In genomic region chr12:106416273-106416672, GRCh38 we compare ENCODE assay signal across 22 cellular contexts. TPM values are rescaled to one million over a fixed set of nuclear protein-coding genes. Genes with fewer than 3 reads are reported as not detected.
DNase-seq lines count a peak whose midpoint lies in the region; ATAC-seq and TF ChIP-seq lines count a peak whose summit lies in the region.
"Had no signal": no experiment of that assay in that cellular context is flagged by ENCODE, and none has a peak within 500 bp of the region (broad histone marks: within the 10 kb centered on the region; RNA-seq: fewer than 3 reads in every experiment).

No MANE protein-coding gene starts in this region.

- intact Hi-C loops in upper lobe of right lung (cut with DNase I), result no loop called here

- H3K9me3 Mint-ChIP-seq in GM23338 (no peaks in the 10 kb centered on the region), WTC11 (no peaks in the 10 kb centered on the region; the same call in 1 of the 2 replicates)
- H3K9me3 Mint-ChIP-seq: nephron had no signal

- H3K4me1 ChIP-seq in GM23338 (ENCODE audit: insufficient read depth) (no peaks in the 10 kb centered on the region), upper lobe of right lung (peaks cover 7% of the 10 kb centered on the region)

- H3K9me2 ChIP-seq in GM23338 (ENCODE audit: insufficient read depth), result no peaks in the 10 kb centered on the region

- H3K4me1 Mint-ChIP-seq in GM23338, result peaks cover 14% of the 10 kb centered on the region; the same call in 2 of the 3 replicates
- peaks cover 5% of the 10 kb centered on the region; the same call in 1 of the 2 replicates for H3K4me1 Mint-ChIP-seq in WTC11
- H3K4me1 Mint-ChIP-seq: B cell, nephron had no signal

- H3K4me3 ChIP-seq in GM23338, result no peak overlapping the region
- H3K4me3 ChIP-seq in retinal pigment epithelial cell (ENCODE audit: low read length), result no peak overlapping the region
- H3K4me3 ChIP-seq in upper lobe of right lung, result no peak overlapping the region
- H3K4me3 ChIP-seq: breast epithelium, skin epidermis, tibial nerve had no signal

- DNase-seq in GM23338 (ENCODE audit: low spot score) (peak; percentile 28), WTC11 (ENCODE audit: low spot score) (no peak), glomerular visceral epithelial cell (ENCODE audit: extremely low spot score) (peak; percentile 79), retinal pigment epithelial cell (ENCODE audit: low read depth) (peak; percentile 74), upper lobe of right lung (no peak)
- DNase-seq: activated CD4-positive, alpha-beta T cell treated with anti-CD3 and anti-CD28 coated beads, Interleukin-2, amount 50 U/mL, for 1 hour; activated CD8-positive, alpha-beta memory T cell treated with anti-CD3 and anti-CD28 coated beads, Interleukin-2, amount 50 U/mL, for 4 hours; dermis blood vessel endothelial cell; DMS79 treated with DMSO at 0.1 percent for 48 hours; hypothalamus; stimulated activated naive CD4-positive, alpha-beta T cell treated with Interleukin-2 at 50 U/mL for 16 hours had no signal

- ATAC-seq in GM23338, result peak; percentile 62
- ATAC-seq in WTC11, result peak; percentile 52
- no peak for ATAC-seq in upper lobe of right lung
- ATAC-seq in GM18520 (IDR thresholded peaks at IDR 0.05; ENCODE audit: unreplicated experiment), result no peak
- ATAC-seq in HG03097 (IDR thresholded peaks at IDR 0.05; ENCODE audit: low FRiP score, unreplicated experiment), result no peak
- ATAC-seq in GM19035 (IDR thresholded peaks at IDR 0.05; ENCODE audit: unreplicated experiment), result no peak
- ATAC-seq: Right ventricle myocardium inferior had no signal

- H3K36me3 ChIP-seq in GM23338 (ENCODE audit: insufficient read depth) (no peaks in the 10 kb centered on the region), upper lobe of right lung (peaks cover 28% of the 10 kb centered on the region)
- H3K36me3 ChIP-seq: breast epithelium had no signal

- no peaks in the 10 kb centered on the region for H3K27me3 Mint-ChIP-seq in GM23338 (ENCODE audit: insufficient read depth, low read depth, poor library complexity)
- no peaks in the 10 kb centered on the region for H3K27me3 Mint-ChIP-seq in WTC11 (ENCODE audit: low read depth)
- H3K27me3 Mint-ChIP-seq: B cell, progenitor cell of endocrine pancreas had no signal

- no peaks in the 10 kb centered on the region for H3F3A ChIP-seq in GM23338 (replicated peaks; ENCODE audit: low read depth)

- no peak overlapping the region for H3K4me3 Mint-ChIP-seq in GM23338
- no peak overlapping the region for H3K4me3 Mint-ChIP-seq in WTC11
- H3K4me3 Mint-ChIP-seq: B cell, mesothelial cell of epicardium, nephron had no signal

- no peak overlapping the region for H2AFZ ChIP-seq in GM23338

- H3K27ac Mint-ChIP-seq in GM23338, result no peak overlapping the region; the same call in 1 of the 2 replicates
- H3K27ac Mint-ChIP-seq in WTC11, result no peak overlapping the region
- H3K27ac Mint-ChIP-seq: B cell, mesothelial cell of epicardium, nephron, progenitor cell of endocrine pancreas had no signal

- no peak overlapping the region for H3K27ac ChIP-seq in GM23338 (ENCODE audit: low read depth)
- H3K27ac ChIP-seq in upper lobe of right lung, result no peak overlapping the region
- H3K27ac ChIP-seq: breast epithelium, skin epidermis, tibial nerve had no signal

- POLR2A ChIA-PET in WTC11 (lab: Charles Lee), result no interaction called here

- CTCF ChIA-PET in WTC11 (lab: Charles Lee), result no interaction called here

- TF ChIP-seq CTCF in GM23338 (conservative IDR thresholded peaks at IDR 0.05; ENCODE audit: low read depth in 2 of 2) (no peak), WTC11 (IDR thresholded peaks at IDR 0.05) (no peak), retinal pigment epithelial cell (conservative IDR thresholded peaks at IDR 0.05; ENCODE audit: low read depth, low read length) (no peak), upper lobe of right lung (IDR thresholded peaks at IDR 0.05) (no peak)

- H3K9me3 ChIP-seq in upper lobe of right lung, result no peaks in the 10 kb centered on the region
- H3K9me3 ChIP-seq: breast epithelium, tibial nerve had no signal

- H3K36me3 Mint-ChIP-seq in GM23338 (ENCODE audit: low read depth) (no peaks in the 10 kb centered on the region), WTC11 (0 out of 2 replicates have a peak, but pooled peaks cover 3% of the 10 kb centered on the region)

- H3K27me3 ChIP-seq in GM23338 (ENCODE audit: insufficient read depth) (no peaks in the 10 kb centered on the region), upper lobe of right lung (no peaks in the 10 kb centered on the region)
- H3K27me3 ChIP-seq: breast epithelium, tibial nerve had no signal

- H3K79me2 ChIP-seq in GM23338 (replicated peaks; ENCODE audit: insufficient read depth), result no peaks in the 10 kb centered on the region

- H4K20me1 ChIP-seq in GM23338 (replicated peaks; ENCODE audit: insufficient read depth), result no peaks in the 10 kb centered on the region

- no peak overlapping the region for H3K4me2 ChIP-seq in GM23338

TF ChIP-seq in WTC11, 78 proteins besides CTCF, POLR2A, EP300 and RAD21:
- TF ChIP-seq ZNF138 (CRISPR knock-in tag; conservative IDR thresholded peaks at IDR 0.05), result no peak

RNA-seq across cellular contexts. Expression of gene POLR3B, which starts 58.7 kb away (rescaled TPM):
- 11.7 and 14.6 TPM in 2 replicates for total RNA-seq in GM23338 (2014; rRNA removed; shearing (Covaris generic))
- polyA plus RNA-seq in GM23338 (2016; fragmentation: Nextera tagmentation; extraction: Ambion mirVana), result 3.9 and 4.0 TPM in 2 replicates
- total RNA-seq in WTC11 (2021) (9.0 to 10.2 TPM (median 9.4 TPM) in 3 replicates), upper lobe of right lung (11.3 TPM)

Comparison
In these comparisons a context has a peak if more than half of its experiments do, and no peak if none do; other contexts are left out.
1. ATAC-seq: peak in GM23338 (single experiment) and WTC11 (single experiment); none in upper lobe of right lung (single experiment), GM18520 (single experiment), HG03097 (single experiment) and GM19035 (single experiment).
2. DNase-seq: peak in GM23338 (single experiment), glomerular visceral epithelial cell (single experiment) and retinal pigment epithelial cell (single experiment); none in WTC11 (single experiment) and upper lobe of right lung (single experiment).